In the genomic region with DNA sequence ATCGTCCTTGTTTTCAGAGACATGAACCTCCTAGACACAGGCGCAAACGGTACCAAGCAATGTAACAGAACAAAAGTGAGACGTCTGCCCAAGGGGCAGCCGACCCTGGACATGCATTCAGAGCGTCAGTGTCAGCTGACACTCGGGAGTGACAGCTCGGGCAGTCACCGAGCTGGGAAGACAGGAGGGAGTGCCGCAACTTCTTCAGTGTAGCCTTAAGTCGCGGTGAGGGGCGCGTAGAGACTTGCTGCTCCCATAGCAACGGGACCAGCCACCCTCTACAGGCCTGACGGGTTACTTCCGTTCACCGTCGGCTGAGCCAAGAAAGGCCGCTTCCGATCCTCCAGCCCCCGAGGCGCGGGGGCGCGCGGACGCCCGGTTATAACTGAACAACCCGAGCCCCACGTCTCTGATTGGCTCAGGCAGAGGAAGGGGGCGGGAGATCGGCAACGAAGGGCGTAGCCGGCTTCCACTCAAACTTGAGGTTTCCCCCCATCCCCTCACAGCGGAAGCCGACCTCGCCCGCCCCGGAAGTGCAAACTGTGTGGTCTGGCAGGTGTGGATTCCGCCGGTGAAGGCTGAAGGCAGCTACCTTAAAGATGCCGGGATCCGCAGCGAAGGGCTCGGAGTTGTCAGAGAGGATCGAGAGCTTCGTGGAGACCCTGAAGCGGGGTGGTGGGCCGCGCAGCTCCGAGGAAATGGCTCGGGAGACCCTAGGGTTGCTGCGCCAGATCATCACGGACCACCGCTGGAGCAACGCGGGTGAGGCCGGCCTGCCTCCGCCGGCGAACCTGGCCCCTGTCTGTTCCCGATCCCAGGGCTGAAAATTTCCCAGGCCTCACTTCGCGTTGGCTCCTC, we compare ENCODE assay signal across 1 cellular context.
TF ChIP-seq lines count a peak whose summit lies in the region.

TSS of gene EIF2B2 (plus strand) at position 530 of the 858 bp plus-strand sequence. CDS start at position 600, 70 bp downstream.

TF ChIP-seq in HepG2, 621 proteins besides CTCF, POLR2A, EP300 and RAD21 (continued from another document and continues in another):
- TF ChIP-seq NFAT5 (CRISPR knock-in tag; IDR thresholded peaks at IDR 0.05) (no peak), ZNF496 (CRISPR knock-in tag; IDR thresholded peaks at IDR 0.05; ENCODE audit: insufficient replicate concordance) (no peak), ZNF431 (CRISPR knock-in tag; IDR thresholded peaks at IDR 0.05; ENCODE audit: borderline replicate concordance, low read depth) (no peak), ZNF678 (CRISPR knock-in tag; IDR thresholded peaks at IDR 0.05) (0 out of 2 replicates have a peak, but pooled peaks have one; percentile 26), PAWR (CRISPR knock-in tag; IDR thresholded peaks at IDR 0.05; ENCODE audit: borderline replicate concordance) (no peak), SSRP1 (CRISPR knock-in tag; IDR thresholded peaks at IDR 0.05) (no peak), TGIF2 (CRISPR knock-in tag; IDR thresholded peaks at IDR 0.05) (0 out of 2 replicates have a peak, but pooled peaks have one; percentile 39), ZNF3 (CRISPR knock-in tag; IDR thresholded peaks at IDR 0.05) (no peak), CREBL2 (CRISPR knock-in tag; IDR thresholded peaks at IDR 0.05; ENCODE audit: borderline replicate concordance) (no peak), ZFY (CRISPR knock-in tag; IDR thresholded peaks at IDR 0.05) (peak; percentile 87), PCBP1 (IDR thresholded peaks at IDR 0.05; ENCODE audit: borderline replicate concordance, low read depth, low read length) (no peak), ETV5 (CRISPR knock-in tag; IDR thresholded peaks at IDR 0.05; ENCODE audit: borderline replicate concordance) (peak; percentile 92), NCOR1 (IDR thresholded peaks at IDR 0.05; ENCODE audit: borderline replicate concordance, low read length) (no peak), LBX2 (CRISPR knock-in tag; IDR thresholded peaks at IDR 0.05; ENCODE audit: borderline replicate concordance) (no peak), ZNF138 (CRISPR knock-in tag; IDR thresholded peaks at IDR 0.05; ENCODE audit: low read depth) (peak; percentile 62; the same call in 1 of the 2 replicates), ZNF652 (CRISPR knock-in tag; IDR thresholded peaks at IDR 0.05; ENCODE audit: borderline replicate concordance, low read depth) (no peak), NR2F2 (IDR thresholded peaks at IDR 0.05; ENCODE audit: borderline replicate concordance, low read depth) (no peak), ZNF891 (CRISPR knock-in tag; IDR thresholded peaks at IDR 0.05) (peak; percentile 61; the same call in 1 of the 2 replicates), ZNF614 (CRISPR knock-in tag; IDR thresholded peaks at IDR 0.05; ENCODE audit: borderline replicate concordance) (peak; percentile 4; the same call in 1 of the 2 replicates), FOXA3 (CRISPR knock-in tag; IDR thresholded peaks at IDR 0.05) (0 out of 2 replicates have a peak, but pooled peaks have one; percentile 30), FOSL2 (CRISPR knock-in tag; IDR thresholded peaks at IDR 0.05) (peak; percentile 3; the same call in 1 of the 2 replicates), NFIC (IDR thresholded peaks at IDR 0.05; ENCODE audit: low read length) (no peak), TAF15 (IDR thresholded peaks at IDR 0.05; ENCODE audit: low read depth, low read length, poor library complexity, severe bottlenecking) (peak; percentile 54), HNRNPUL1 (IDR thresholded peaks at IDR 0.05; ENCODE audit: low read depth, low read length) (no peak), GATA4 (IDR thresholded peaks at IDR 0.05; ENCODE audit: borderline replicate concordance, low read depth) (no peak), ZSCAN22 (CRISPR knock-in tag; IDR thresholded peaks at IDR 0.05) (no peak), ZFP41 (CRISPR knock-in tag; IDR thresholded peaks at IDR 0.05; ENCODE audit: borderline replicate concordance) (no peak), ZNF282 (IDR thresholded peaks at IDR 0.05; ENCODE audit: partially characterized antibody) (no peak), ZFYVE20 (CRISPR knock-in tag; IDR thresholded peaks at IDR 0.05; ENCODE audit: borderline replicate concordance, low read depth) (no peak), CREM (IDR thresholded peaks at IDR 0.05) (peak; percentile 56; the same call in 1 of the 2 replicates), CREM (CRISPR knock-in tag; IDR thresholded peaks at IDR 0.05) (no peak), MEF2D (CRISPR knock-in tag; IDR thresholded peaks at IDR 0.05) (peak; percentile 31; the same call in 1 of the 2 replicates), ZNF615 (CRISPR knock-in tag; IDR thresholded peaks at IDR 0.05; ENCODE audit: borderline replicate concordance) (no peak), ZNF33B (CRISPR knock-in tag; IDR thresholded peaks at IDR 0.05) (no peak), NR2C2 (CRISPR knock-in tag; IDR thresholded peaks at IDR 0.05; ENCODE audit: borderline replicate concordance) (peak; percentile 100)
- TF ChIP-seq, protein P1, sequence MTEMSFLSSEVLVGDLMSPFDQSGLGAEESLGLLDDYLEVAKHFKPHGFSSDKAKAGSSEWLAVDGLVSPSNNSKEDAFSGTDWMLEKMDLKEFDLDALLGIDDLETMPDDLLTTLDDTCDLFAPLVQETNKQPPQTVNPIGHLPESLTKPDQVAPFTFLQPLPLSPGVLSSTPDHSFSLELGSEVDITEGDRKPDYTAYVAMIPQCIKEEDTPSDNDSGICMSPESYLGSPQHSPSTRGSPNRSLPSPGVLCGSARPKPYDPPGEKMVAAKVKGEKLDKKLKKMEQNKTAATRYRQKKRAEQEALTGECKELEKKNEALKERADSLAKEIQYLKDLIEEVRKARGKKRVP (CRISPR knock-in tag; IDR thresholded peaks at IDR 0.05) = no peak
- TF ChIP-seq, protein P2, sequence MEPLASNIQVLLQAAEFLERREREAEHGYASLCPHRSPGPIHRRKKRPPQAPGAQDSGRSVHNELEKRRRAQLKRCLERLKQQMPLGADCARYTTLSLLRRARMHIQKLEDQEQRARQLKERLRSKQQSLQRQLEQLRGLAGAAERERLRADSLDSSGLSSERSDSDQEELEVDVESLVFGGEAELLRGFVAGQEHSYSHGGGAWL (CRISPR knock-in tag; IDR thresholded peaks at IDR 0.05) = 0 out of 2 replicates have a peak, but pooled peaks have one; percentile 9
- TF ChIP-seq, protein P3, sequence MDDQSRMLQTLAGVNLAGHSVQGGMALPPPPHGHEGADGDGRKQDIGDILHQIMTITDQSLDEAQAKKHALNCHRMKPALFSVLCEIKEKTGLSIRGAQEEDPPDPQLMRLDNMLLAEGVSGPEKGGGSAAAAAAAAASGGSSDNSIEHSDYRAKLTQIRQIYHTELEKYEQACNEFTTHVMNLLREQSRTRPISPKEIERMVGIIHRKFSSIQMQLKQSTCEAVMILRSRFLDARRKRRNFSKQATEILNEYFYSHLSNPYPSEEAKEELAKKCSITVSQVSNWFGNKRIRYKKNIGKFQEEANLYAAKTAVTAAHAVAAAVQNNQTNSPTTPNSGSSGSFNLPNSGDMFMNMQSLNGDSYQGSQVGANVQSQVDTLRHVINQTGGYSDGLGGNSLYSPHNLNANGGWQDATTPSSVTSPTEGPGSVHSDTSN (CRISPR knock-in tag; IDR thresholded peaks at IDR 0.05; ENCODE audit: borderline replicate concordance) = no peak
- TF ChIP-seq, protein P4, sequence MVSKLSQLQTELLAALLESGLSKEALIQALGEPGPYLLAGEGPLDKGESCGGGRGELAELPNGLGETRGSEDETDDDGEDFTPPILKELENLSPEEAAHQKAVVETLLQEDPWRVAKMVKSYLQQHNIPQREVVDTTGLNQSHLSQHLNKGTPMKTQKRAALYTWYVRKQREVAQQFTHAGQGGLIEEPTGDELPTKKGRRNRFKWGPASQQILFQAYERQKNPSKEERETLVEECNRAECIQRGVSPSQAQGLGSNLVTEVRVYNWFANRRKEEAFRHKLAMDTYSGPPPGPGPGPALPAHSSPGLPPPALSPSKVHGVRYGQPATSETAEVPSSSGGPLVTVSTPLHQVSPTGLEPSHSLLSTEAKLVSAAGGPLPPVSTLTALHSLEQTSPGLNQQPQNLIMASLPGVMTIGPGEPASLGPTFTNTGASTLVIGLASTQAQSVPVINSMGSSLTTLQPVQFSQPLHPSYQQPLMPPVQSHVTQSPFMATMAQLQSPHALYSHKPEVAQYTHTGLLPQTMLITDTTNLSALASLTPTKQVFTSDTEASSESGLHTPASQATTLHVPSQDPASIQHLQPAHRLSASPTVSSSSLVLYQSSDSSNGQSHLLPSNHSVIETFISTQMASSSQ (IDR thresholded peaks at IDR 0.05; ENCODE audit: low read depth) = no peak
- TF ChIP-seq, protein P4 (CRISPR knock-in tag; IDR thresholded peaks at IDR 0.05; ENCODE audit: borderline replicate concordance) = no peak
- TF ChIP-seq, protein P5, sequence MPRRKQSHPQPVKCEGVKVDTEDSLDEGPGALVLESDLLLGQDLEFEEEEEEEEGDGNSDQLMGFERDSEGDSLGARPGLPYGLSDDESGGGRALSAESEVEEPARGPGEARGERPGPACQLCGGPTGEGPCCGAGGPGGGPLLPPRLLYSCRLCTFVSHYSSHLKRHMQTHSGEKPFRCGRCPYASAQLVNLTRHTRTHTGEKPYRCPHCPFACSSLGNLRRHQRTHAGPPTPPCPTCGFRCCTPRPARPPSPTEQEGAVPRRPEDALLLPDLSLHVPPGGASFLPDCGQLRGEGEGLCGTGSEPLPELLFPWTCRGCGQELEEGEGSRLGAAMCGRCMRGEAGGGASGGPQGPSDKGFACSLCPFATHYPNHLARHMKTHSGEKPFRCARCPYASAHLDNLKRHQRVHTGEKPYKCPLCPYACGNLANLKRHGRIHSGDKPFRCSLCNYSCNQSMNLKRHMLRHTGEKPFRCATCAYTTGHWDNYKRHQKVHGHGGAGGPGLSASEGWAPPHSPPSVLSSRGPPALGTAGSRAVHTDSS (CRISPR knock-in tag; conservative IDR thresholded peaks at IDR 0.05) = no peak
- TF ChIP-seq, protein P6, sequence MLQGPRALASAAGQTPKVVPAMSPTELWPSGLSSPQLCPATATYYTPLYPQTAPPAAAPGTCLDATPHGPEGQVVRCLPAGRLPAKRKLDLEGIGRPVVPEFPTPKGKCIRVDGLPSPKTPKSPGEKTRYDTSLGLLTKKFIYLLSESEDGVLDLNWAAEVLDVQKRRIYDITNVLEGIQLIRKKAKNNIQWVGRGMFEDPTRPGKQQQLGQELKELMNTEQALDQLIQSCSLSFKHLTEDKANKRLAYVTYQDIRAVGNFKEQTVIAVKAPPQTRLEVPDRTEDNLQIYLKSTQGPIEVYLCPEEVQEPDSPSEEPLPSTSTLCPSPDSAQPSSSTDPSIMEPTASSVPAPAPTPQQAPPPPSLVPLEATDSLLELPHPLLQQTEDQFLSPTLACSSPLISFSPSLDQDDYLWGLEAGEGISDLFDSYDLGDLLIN (CRISPR knock-in tag; IDR thresholded peaks at IDR 0.05; ENCODE audit: borderline replicate concordance) = 0 out of 2 replicates have a peak, but pooled peaks have one; percentile 23
- TF ChIP-seq, protein P7, sequence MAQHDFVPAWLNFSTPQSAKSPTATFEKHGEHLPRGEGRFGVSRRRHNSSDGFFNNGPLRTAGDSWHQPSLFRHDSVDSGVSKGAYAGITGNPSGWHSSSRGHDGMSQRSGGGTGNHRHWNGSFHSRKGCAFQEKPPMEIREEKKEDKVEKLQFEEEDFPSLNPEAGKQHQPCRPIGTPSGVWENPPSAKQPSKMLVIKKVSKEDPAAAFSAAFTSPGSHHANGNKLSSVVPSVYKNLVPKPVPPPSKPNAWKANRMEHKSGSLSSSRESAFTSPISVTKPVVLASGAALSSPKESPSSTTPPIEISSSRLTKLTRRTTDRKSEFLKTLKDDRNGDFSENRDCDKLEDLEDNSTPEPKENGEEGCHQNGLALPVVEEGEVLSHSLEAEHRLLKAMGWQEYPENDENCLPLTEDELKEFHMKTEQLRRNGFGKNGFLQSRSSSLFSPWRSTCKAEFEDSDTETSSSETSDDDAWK (CRISPR knock-in tag; IDR thresholded peaks at IDR 0.05) = no peak
